ENCODE assay signal across 18 cellular contexts in genomic region chr2:157264099-157264498, GRCh38. TPM values are rescaled to one million over a fixed set of nuclear protein-coding genes. Genes with fewer than 3 reads are reported as not detected.
DNase-seq lines count a peak whose midpoint lies in the region; ATAC-seq, FAIRE-seq and TF ChIP-seq lines count a peak whose summit lies in the region.
"Had no signal": no experiment of that assay in that cellular context is flagged by ENCODE, and none has a peak within 500 bp of the region (broad histone marks: within the 10 kb centered on the region; RNA-seq: fewer than 3 reads in every experiment).

No MANE protein-coding gene starts in this region.

- no peaks in the 10 kb centered on the region for H3K9me3 Mint-ChIP-seq in immature natural killer cell
- H3K9me3 Mint-ChIP-seq: activated naive CD8-positive, alpha-beta T cell treated with anti-CD3 and anti-CD28 coated beads, Interleukin-2, amount 50 U/mL, for 24 hours; IgD-negative memory B cell had no signal

- no peak for TF ChIP-seq RAD21 in A549 (conservative IDR thresholded peaks at IDR 0.05 in 1 of 2, IDR thresholded peaks at IDR 0.05 in 1 of 2)

- no peaks in the 10 kb centered on the region for H3K4me1 Mint-ChIP-seq in immature natural killer cell

- H3K4me3 ChIP-seq in A549 (no peak overlapping the region), adipocyte (ENCODE audit: low read length) (peak overlapping the region; percentile 50), fibroblast of pulmonary artery (replicated peaks; ENCODE audit: low read depth, low read length) (no peak overlapping the region)
- H3K4me3 ChIP-seq: stomach, vagina had no signal

- H3K27ac Mint-ChIP-seq in immature natural killer cell = no peak overlapping the region
- H3K27ac Mint-ChIP-seq: activated CD8-positive, alpha-beta T cell treated with anti-CD3 and anti-CD28 coated beads, Interleukin-2, amount 10 ng/mL, durations not matched to agents 7 days and 5 days; activated naive CD8-positive, alpha-beta T cell treated with anti-CD3 and anti-CD28 coated beads, Interleukin-2, amount 50 U/mL, for 24 hours; IgD-negative memory B cell had no signal

- DNase-seq in A549 (ENCODE audit: low read depth in 1 of 2, low spot score in 1 of 2) = no peak
- DNase-seq in G401 (ENCODE audit: low spot score) = peak; percentile 40
- DNase-seq in adipocyte (ENCODE audit: low read depth) = peak; percentile 82
- peak; percentile 42 for DNase-seq in fibroblast of pulmonary artery (ENCODE audit: low read depth)
- DNase-seq in NCI-H146 treated with DMSO at 0.1 percent for 48 hours (lab: John Stamatoyannopoulos, UW; ENCODE audit: unreplicated experiment) = no peak
- DNase-seq in SHP77 (lab: John Stamatoyannopoulos, UW) = no peak
- DNase-seq in stimulated activated CD4-positive, alpha-beta T cell treated with anti-CD3 and anti-CD28 coated beads, Interleukin-2, amount 100 ng/mL, for 24 hours = no peak
- no peak for DNase-seq in immature natural killer cell
- DNase-seq: activated CD8-positive, alpha-beta T cell treated with anti-CD3 and anti-CD28 coated beads, Interleukin-2, amount 10 ng/mL, durations not matched to agents 7 days and 5 days; activated naive CD8-positive, alpha-beta T cell treated with anti-CD3 and anti-CD28 coated beads, Interleukin-2, amount 50 U/mL, for 24 hours; AML-193; NCI-H2107; retina; stomach; WERI-Rb-1 had no signal

- H3K27me3 Mint-ChIP-seq in immature natural killer cell (ENCODE audit: low read depth in 3 of 3) = peaks cover 0 to 2% (median 0%) of the 10 kb centered on the region in 3 donors

- CTCF ChIA-PET in A549 (lab: Yijun Ruan, JAX) = interaction anchor here (0.7 kb wide), 1 partner anchor 39 kb away, joined by 4 read pairs; no protein-coding TSS in a partner anchor

- no peaks in the 10 kb centered on the region for H3K36me3 ChIP-seq in adipocyte (ENCODE audit: control insufficient read depth, insufficient read depth, low read length, severe bottlenecking)
- H3K36me3 ChIP-seq: stomach, vagina, WERI-Rb-1 had no signal

- peak overlapping the region; percentile 47 for H3K9ac ChIP-seq in adipocyte (ENCODE audit: low read length)

- POLR2A ChIA-PET in A549 (lab: Yijun Ruan, JAX) = no interaction called here

- H3K4me2 ChIP-seq in A549 = peak overlapping the region; percentile 37; the same call in 2 of the 3 replicates

- H3K9me3 ChIP-seq in A549 (no peaks in the 10 kb centered on the region), adipocyte (ENCODE audit: control insufficient read depth, low read length) (no peaks in the 10 kb centered on the region)
- H3K9me3 ChIP-seq: stomach, vagina had no signal

- H3K4me3 Mint-ChIP-seq in immature natural killer cell = no peak overlapping the region
- H3K4me3 Mint-ChIP-seq: activated CD8-positive, alpha-beta T cell treated with anti-CD3 and anti-CD28 coated beads, Interleukin-2, amount 10 ng/mL, durations not matched to agents 7 days and 5 days; activated naive CD8-positive, alpha-beta T cell treated with anti-CD3 and anti-CD28 coated beads, Interleukin-2, amount 50 U/mL, for 24 hours; IgD-negative memory B cell had no signal

- no peaks in the 10 kb centered on the region for H3K36me3 Mint-ChIP-seq in immature natural killer cell
- H3K36me3 Mint-ChIP-seq: IgD-negative memory B cell had no signal

- TF ChIP-seq CTCF in A549 (IDR thresholded peaks at IDR 0.05) = no peak
- no peak for TF ChIP-seq CTCF in fibroblast of pulmonary artery (IDR thresholded peaks at IDR 0.05; ENCODE audit: low read length, missing control alignments)

- no peak for FAIRE-seq in A549 (lab: Jason Lieb, UNC)
- FAIRE-seq: endothelial cell of umbilical vein had no signal

- no peaks in the 10 kb centered on the region for H3K27me3 ChIP-seq in adipocyte (replicated peaks; ENCODE audit: control insufficient read depth, insufficient read depth, low read length)
- H3K27me3 ChIP-seq: stomach, vagina had no signal

- TF ChIP-seq EP300 in A549 (IDR thresholded peaks at IDR 0.05) = no peak

- no peak for ATAC-seq in A549
- ATAC-seq: activated CD8-positive, alpha-beta T cell treated with anti-CD3 and anti-CD28 coated beads, Interleukin-2, amount 10 ng/mL, durations not matched to agents 7 days and 5 days; activated naive CD8-positive, alpha-beta T cell treated with anti-CD3 and anti-CD28 coated beads, Interleukin-2, amount 50 U/mL, for 24 hours had no signal

- peaks cover 43% of the 10 kb centered on the region for H3K4me1 ChIP-seq in A549
- H3K4me1 ChIP-seq in adipocyte (ENCODE audit: control insufficient read depth, insufficient read depth, low read length) = peaks cover 22% of the 10 kb centered on the region

- in situ Hi-C loops in G401 (cut with HindIII; ENCODE audit: low sequenced_read_pairs) = no loop called here

- WGBS in A549 (ENCODE audit: missing lambda C conversion rate) = 70% methylated on average over 3 of the region's 3 CpGs

- H3K27ac ChIP-seq in A549 = peak overlapping the region in 1 of 2 experiments; percentile 55; a peak in 2 of 6 replicates
- H3K27ac ChIP-seq: stomach, vagina, WERI-Rb-1 had no signal

- no peak for TF ChIP-seq POLR2A in A549 (IDR thresholded peaks at IDR 0.05; ENCODE audit: low read length)

TF ChIP-seq in A549, 52 proteins besides CTCF, POLR2A, EP300 and RAD21:
- no peak for TF ChIP-seq HDAC2 (IDR thresholded peaks at IDR 0.05)
- no peak for TF ChIP-seq TP53 (CRISPR knock-in tag; IDR thresholded peaks at IDR 0.05)
- no peak for TF ChIP-seq REST (IDR thresholded peaks at IDR 0.05)
- TF ChIP-seq CBX2 (IDR thresholded peaks at IDR 0.05; ENCODE audit: borderline replicate concordance, low read depth) = no peak
- no peak for TF ChIP-seq ZSCAN20 (CRISPR knock-in tag; IDR thresholded peaks at IDR 0.05)
- TF ChIP-seq NFE2L2 (conservative IDR thresholded peaks at IDR 0.05; ENCODE audit: low read length) = no peak
- TF ChIP-seq USF2 (IDR thresholded peaks at IDR 0.05) = no peak
- TF ChIP-seq RFX5 (IDR thresholded peaks at IDR 0.05) = no peak
- TF ChIP-seq CHD2 (IDR thresholded peaks at IDR 0.05; ENCODE audit: low read length, partially characterized antibody) = no peak
- TF ChIP-seq FOXS1 (CRISPR knock-in tag; IDR thresholded peaks at IDR 0.05) = no peak
- TF ChIP-seq JUN (IDR thresholded peaks at IDR 0.05) = no peak

RNA-seq across cellular contexts. Expression of gene GALNT5, which starts 6.6 kb away (rescaled TPM):
- polyA plus RNA-seq in A549 (2011; rRNA removed) (3.0 and 3.3 TPM in 2 replicates), A549 (2017; fragmentation: RNase III; extraction: RNeasy Plus Mini Kit Qiagen cat#74134 plus additional on column Dnase treatment) (2.3 to 3.2 TPM (median 2.9 TPM) in 3 replicates), immature natural killer cell (not detected)
- 0.28 and 0.31 TPM in 2 replicates for polyA plus RNA-seq in A549 (2012; cell fraction: cytosol; rRNA removed)
- polyA plus RNA-seq in A549 (2012; cell fraction: nucleus; rRNA removed) = 0.32 and 0.54 TPM in 2 replicates
- 1.6 and 3.3 TPM in 2 replicates for polyA minus RNA-seq in A549 (2011; rRNA and poly(A)+ RNA removed)
- not detected in 2 replicates for total RNA-seq in G401 (2014; rRNA removed; shearing (Covaris generic))
- total RNA-seq: activated CD8-positive, alpha-beta T cell treated with anti-CD3 and anti-CD28 coated beads, Interleukin-2, amount 10 ng/mL, durations not matched to agents 7 days and 5 days; endothelial cell of umbilical vein had no signal
- polyA plus RNA-seq: endothelial cell of umbilical vein, IgD-negative memory B cell had no signal

Comparison
In these comparisons a context has a peak if more than half of its experiments do, and no peak if none do; other contexts are left out.
1. DNase-seq: peak in G401 (single experiment), adipocyte (single experiment) and fibroblast of pulmonary artery (single experiment); none in A549 (0 of 2), NCI-H146 treated with DMSO at 0.1 percent for 48 hours (single experiment), SHP77 (0 of 2), stimulated activated CD4-positive, alpha-beta T cell treated with anti-CD3 and anti-CD28 coated beads, Interleukin-2, amount 100 ng/mL, for 24 hours (0 of 2) and immature natural killer cell (0 of 3).